Comparison of ENCODE assay signal across 32 cellular contexts in the genomic region with DNA sequence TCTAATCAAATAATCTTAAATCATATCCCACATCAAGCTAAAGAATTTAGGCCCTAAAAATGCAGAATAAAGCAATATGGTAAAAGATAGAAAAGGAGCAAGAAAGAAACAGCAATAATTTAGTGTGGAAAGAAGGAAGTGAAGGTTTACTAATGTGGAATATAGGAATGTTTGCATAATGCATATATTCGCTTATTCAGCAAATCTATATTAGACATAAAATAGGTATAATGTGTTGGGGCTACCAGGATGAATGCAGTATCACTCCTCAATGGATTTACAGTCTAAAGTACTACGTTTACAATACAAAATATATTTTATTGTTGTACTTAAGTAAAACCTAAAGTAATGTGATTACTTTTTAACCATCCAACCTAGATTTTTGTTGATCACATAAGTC.
"Had no signal": no experiment of that assay in that cellular context is flagged by ENCODE, and none has a peak within 500 bp of the region (broad histone marks: within the 10 kb centered on the region; RNA-seq: fewer than 3 reads in every experiment).

No MANE protein-coding gene starts in this region.

- H3K9me3 ChIP-seq: adrenal gland, body of pancreas, gastroesophageal sphincter, heart right ventricle had no signal

- H3K36me3 ChIP-seq: adrenal gland, gastroesophageal sphincter had no signal

- DNase-seq: activated B cell treated with CpG ODN at 0.5 μM for 24 hours; activated CD4-positive, alpha-beta memory T cell treated with anti-CD3 and anti-CD28 coated beads for 36 hours; activated CD4-positive, alpha-beta T cell treated with anti-CD3 and anti-CD28 coated beads for 48 hours; activated CD4-positive, alpha-beta T cell treated with anti-CD3 and anti-CD28 coated beads, Interleukin-2, amount 50 U/mL, for 1 hour; activated CD8-positive, alpha-beta memory T cell treated with anti-CD3 and anti-CD28 coated beads, Interleukin-2, amount 10 ng/mL, durations not matched to agents 7 days and 5 days; activated CD8-positive, alpha-beta memory T cell treated with anti-CD3 and anti-CD28 coated beads, Interleukin-2, amount 50 U/mL, for 4 hours; activated CD8-positive, alpha-beta T cell treated with anti-CD3 and anti-CD28 coated beads, Interleukin-2, amount 10 ng/mL, durations not matched to agents 7 days and 5 days; activated effector memory CD4-positive, alpha-beta T cell treated with anti-CD3 and anti-CD28 coated beads, Interleukin-2, amount 50 U/mL, for 16 hours; activated naive CD4-positive, alpha-beta T cell treated with anti-CD3 and anti-CD28 coated beads for 36 hours; activated naive CD8-positive, alpha-beta T cell treated with anti-CD3 and anti-CD28 coated beads for 36 hours; activated naive CD8-positive, alpha-beta T cell treated with anti-CD3 and anti-CD28 coated beads, Interleukin-2, amount 50 U/mL, for 24 hours; activated T-cell treated with anti-CD3 and anti-CD28 coated beads, Interleukin-2, amount 50 U/mL, for 1 hour; activated T-cell treated with anti-CD3 and anti-CD28 coated beads, Interleukin-2, amount 50 U/mL, for 48 hours; adrenal gland; amygdala; aorta; body of pancreas; caudate nucleus; cortex of kidney; dermis blood vessel endothelial cell; effector CD4-positive, alpha-beta T cell; effector memory CD8-positive, alpha-beta T cell; foreskin keratinocyte; heart right ventricle; T-helper 1 cell; T-helper 17 cell; T1000; WERI-Rb-1 had no signal

- H3K4me1 ChIP-seq: foreskin keratinocyte had no signal

- H3K27ac ChIP-seq: adrenal gland, body of pancreas, foreskin keratinocyte, gastroesophageal sphincter, heart right ventricle, WERI-Rb-1 had no signal

- FAIRE-seq: colon had no signal

- H3K4me3 ChIP-seq: adrenal gland, body of pancreas, gastroesophageal sphincter, heart right ventricle had no signal

- H3K27me3 ChIP-seq: adrenal gland, body of pancreas, foreskin keratinocyte, gastroesophageal sphincter, heart right ventricle had no signal

- ATAC-seq: activated CD4-positive, CD25-positive, alpha-beta regulatory T cell treated with anti-CD3 and anti-CD28 coated beads, Interleukin-2, amount 50 U/mL, for 24 hours; activated CD8-positive, alpha-beta memory T cell treated with anti-CD3 and anti-CD28 coated beads, Interleukin-2, amount 10 ng/mL, durations not matched to agents 7 days and 5 days; activated CD8-positive, alpha-beta T cell treated with anti-CD3 and anti-CD28 coated beads, Interleukin-2, amount 10 ng/mL, durations not matched to agents 7 days and 5 days; activated naive CD8-positive, alpha-beta T cell treated with anti-CD3 and anti-CD28 coated beads, Interleukin-2, amount 50 U/mL, for 24 hours; body of pancreas; effector memory CD8-positive, alpha-beta T cell; esophagus mucosa; foreskin keratinocyte; gastroesophageal sphincter; heart right ventricle; T-helper 17 cell had no signal
